ENCODE assay signal across 8 cellular contexts in genomic region chr10:97333601-97334369, GRCh38. TPM values are rescaled to one million over a fixed set of nuclear protein-coding genes. Genes with fewer than 3 reads are reported as not detected.
A peak's percentile ranks its signal among the peaks of the same experiment; 100 is the strongest.
DNase-seq lines count a peak whose midpoint lies in the region; ATAC-seq and TF ChIP-seq lines count a peak whose summit lies in the region.

No MANE protein-coding gene starts in this region.

- H3K4me1 Mint-ChIP-seq in activated naive CD4-positive, alpha-beta T cell treated with anti-CD3 and anti-CD28 coated beads, Interleukin-2, amount 10 ng/mL, durations not matched to agents 7 days and 5 days: peaks cover 42% of the 10 kb centered on the region

- ATAC-seq in HG02759 (IDR thresholded peaks at IDR 0.05; ENCODE audit: unreplicated experiment) (peak; percentile 24), heart left ventricle (peak in 3 of 4 donors; percentile 19 to 36 (median 23))

- no peaks in the 10 kb centered on the region for H3K9me3 ChIP-seq in heart left ventricle

- H3K9me3 Mint-ChIP-seq in activated naive CD4-positive, alpha-beta T cell treated with anti-CD3 and anti-CD28 coated beads, Interleukin-2, amount 10 ng/mL, durations not matched to agents 7 days and 5 days: no peaks in the 10 kb centered on the region

- peaks cover 2 to 76% (median 38%) of the 10 kb centered on the region in 12 donors for H3K4me1 ChIP-seq in heart left ventricle

- intact Hi-C loops in heart left ventricle (cut with DNase I): loop anchor here (1.0 to 5.0 kb wide), 8 partner anchors 13 to 56 kb away; partner anchors contain the start of genes ARHGAP19 (in 5 of the 10) and FRAT1 (in 4 of the 10)
- intact Hi-C loops in posterior vena cava (cut with DNase I): no loop called here

- peaks cover 31% of the 10 kb centered on the region for H3K27me3 Mint-ChIP-seq in activated naive CD4-positive, alpha-beta T cell treated with anti-CD3 and anti-CD28 coated beads, Interleukin-2, amount 10 ng/mL, durations not matched to agents 7 days and 5 days

- CTCF ChIA-PET in activated naive CD4-positive, alpha-beta T cell treated with anti-CD3 and anti-CD28 coated beads, Interleukin-2, amount 10 ng/mL, durations not matched to agents 7 days and 5 days (lab: Charles Lee): interaction anchor here (0.6 to 3.3 kb wide), 9 partner anchors 12 to 261 kb away, joined by 3 to 18 read pairs (median 4); partner anchors contain the start of gene FRAT1

- no peak for TF ChIP-seq CTCF in heart left ventricle (IDR thresholded peaks at IDR 0.05)

- peak overlapping the region; percentile 67 to 100 (median 90) for H3K4me3 ChIP-seq in heart left ventricle

- peaks cover 20% of the 10 kb centered on the region for H3K36me3 Mint-ChIP-seq in activated naive CD4-positive, alpha-beta T cell treated with anti-CD3 and anti-CD28 coated beads, Interleukin-2, amount 10 ng/mL, durations not matched to agents 7 days and 5 days

- no peaks in the 10 kb centered on the region for H3K27me3 ChIP-seq in heart left ventricle

- H3K27ac Mint-ChIP-seq in activated naive CD4-positive, alpha-beta T cell treated with anti-CD3 and anti-CD28 coated beads, Interleukin-2, amount 10 ng/mL, durations not matched to agents 7 days and 5 days: peak overlapping the region; percentile 87

- WGBS in heart left ventricle, 4 donors: 0 to 1% (median 0%) methylated on average over 15 to 89 of the region's 89 CpGs

- TF ChIP-seq POLR2A in heart left ventricle (IDR thresholded peaks at IDR 0.05): no peak

- H3K27ac ChIP-seq in heart left ventricle: peak overlapping the region; percentile 88 to 99 (median 95)

- H3K4me3 Mint-ChIP-seq in activated naive CD4-positive, alpha-beta T cell treated with anti-CD3 and anti-CD28 coated beads, Interleukin-2, amount 10 ng/mL, durations not matched to agents 7 days and 5 days: peak overlapping the region; percentile 81

- DNase-seq in NCI-H146 (lab: John Stamatoyannopoulos, UW): peak; percentile 53
- no peak for DNase-seq in NCI-H146 treated with DMSO at 0.1 percent for 48 hours (lab: John Stamatoyannopoulos, UW; ENCODE audit: unreplicated experiment)
- peak; percentile 61 for DNase-seq in NOMO-1 treated with dmso at 0.1 percent for 144 hours (lab: John Stamatoyannopoulos, UW; ENCODE audit: unreplicated experiment)
- DNase-seq in activated naive CD4-positive, alpha-beta T cell treated with anti-CD3 and anti-CD28 coated beads, Interleukin-2, amount 10 ng/mL, durations not matched to agents 7 days and 5 days: peak; percentile 61
- DNase-seq in heart left ventricle: peak; percentile 41 to 81 (median 64)
- DNase-seq in posterior vena cava (ENCODE audit: low spot score): peak; percentile 91
- no peak for DNase-seq in mesenteric fat pad (ENCODE audit: low spot score)

- peaks cover 0 to 13% (median 7%) of the 10 kb centered on the region in 9 donors for H3K36me3 ChIP-seq in heart left ventricle

RNA-seq across cellular contexts. Expression of gene FRAT2, which starts 0.7 kb away (rescaled TPM):
- total RNA-seq in heart left ventricle (10 to 100 TPM in 1 of 9 donors, 1 to 10 TPM in 8; 4.4 to 12.4 (median 7.5) TPM), posterior vena cava (1 to 10 TPM; 4.3 to 6.8 TPM), mesenteric fat pad (8.4 TPM)
- polyA plus RNA-seq in heart left ventricle: 1 to 10 TPM; 3.4 to 4.6 TPM

RNA-seq across cellular contexts. Expression of gene FRAT1, which starts 14.7 kb away (rescaled TPM):
- total RNA-seq in heart left ventricle: 1 to 10 TPM; 2.0 to 5.2 (median 4.4) TPM
- 1 to 10 TPM; 1.1 to 2.0 TPM for polyA plus RNA-seq in heart left ventricle
- 1 to 10 TPM; 2.1 to 4.2 TPM for total RNA-seq in posterior vena cava
- total RNA-seq in mesenteric fat pad: 8.2 TPM

RNA-seq across cellular contexts. Expression of gene ARHGAP19, which starts 41.3 kb away (rescaled TPM):
- total RNA-seq in heart left ventricle (1 to 10 TPM; 3.0 to 7.4 (median 4.1) TPM), posterior vena cava (1 to 10 TPM; 6.8 to 7.6 TPM), mesenteric fat pad (7.9 TPM)
- polyA plus RNA-seq in heart left ventricle: 1 to 10 TPM; 1.1 to 2.7 TPM

Comparison
In these comparisons a context has a peak if more than half of its experiments do, and no peak if none do; other contexts are left out.
1. DNase-seq: peak in NCI-H146 (single experiment), NOMO-1 treated with dmso at 0.1 percent for 144 hours (single experiment), activated naive CD4-positive, alpha-beta T cell treated with anti-CD3 and anti-CD28 coated beads, Interleukin-2, amount 10 ng/mL, durations not matched to agents 7 days and 5 days (single experiment), heart left ventricle (5 of 5) and posterior vena cava (single experiment); none in NCI-H146 treated with DMSO at 0.1 percent for 48 hours (single experiment) and mesenteric fat pad (single experiment).
2. intact Hi-C loops: an anchor here in heart left ventricle (1.0 to 5.0 kb wide); none called in posterior vena cava.